2 cellular contexts compared by ENCODE assay signal in genomic region chr11:62680825-62681240, GRCh38.
A peak's percentile ranks its signal among the peaks of the same experiment; 100 is the strongest.
TF ChIP-seq lines count a peak whose summit lies in the region.

No MANE protein-coding gene starts in this region.

TF ChIP-seq in GM12891, 5 proteins besides CTCF, POLR2A, EP300 and RAD21:
- TF ChIP-seq POU2F2 (IDR thresholded peaks at IDR 0.05; ENCODE audit: low read depth, low read length) (peak; percentile 89), PAX5 (IDR thresholded peaks at IDR 0.05; ENCODE audit: insufficient read depth, low read length, severe bottlenecking) (no peak)

TF ChIP-seq in IMR-90, 13 proteins besides CTCF, POLR2A, EP300 and RAD21:
- TF ChIP-seq SMC3 (IDR thresholded peaks at IDR 0.05; ENCODE audit: low read depth, low read length) (peak; percentile 43), RCOR1 (IDR thresholded peaks at IDR 0.05; ENCODE audit: insufficient replicate concordance, low read length) (no peak), MXI1 (IDR thresholded peaks at IDR 0.05; ENCODE audit: borderline replicate concordance, low read depth, low read length) (no peak), USF2 (IDR thresholded peaks at IDR 0.05; ENCODE audit: low read depth, low read length) (no peak), CEBPB (IDR thresholded peaks at IDR 0.05; ENCODE audit: low read depth, low read length) (peak; percentile 54; the same call in 1 of the 2 replicates)
TF ChIP-seq in IMR-90: peak in this region for 2.
